19 cellular contexts compared by ENCODE assay signal in the genomic region with DNA sequence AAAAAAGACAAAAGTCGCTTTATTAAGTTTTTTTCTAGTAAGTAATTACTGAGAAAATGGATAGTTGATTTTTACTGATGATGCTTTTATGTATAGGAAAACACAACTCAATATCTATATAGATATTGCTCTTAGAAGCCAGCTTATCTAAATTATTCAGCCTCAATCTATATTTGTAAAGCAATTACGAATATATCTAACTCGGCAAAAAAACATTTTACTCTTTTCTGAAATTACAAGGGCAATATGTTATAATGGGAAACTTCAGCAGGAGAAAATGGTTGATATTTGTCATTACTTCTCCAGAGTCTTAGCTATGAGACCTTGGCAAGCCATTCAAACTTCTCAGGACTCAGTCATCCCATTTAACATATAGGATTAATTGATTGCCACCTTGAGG.
DNase-seq lines count a peak whose midpoint lies in the region; ATAC-seq, FAIRE-seq and TF ChIP-seq lines count a peak whose summit lies in the region.
"Had no signal": no experiment of that assay in that cellular context is flagged by ENCODE, and none has a peak within 500 bp of the region (broad histone marks: within the 10 kb centered on the region; RNA-seq: fewer than 3 reads in every experiment).

No MANE protein-coding gene starts in this region.

- H2BK15ac ChIP-seq in IMR-90 (ENCODE audit: low read depth, low read length): no peak overlapping the region

- no peaks in the 10 kb centered on the region for H3K79me1 ChIP-seq in IMR-90 (ENCODE audit: low read depth in 1 of 2, low read length in 2 of 2)

- no peaks in the 10 kb centered on the region for H3K36me3 Mint-ChIP-seq in activated CD4-positive, alpha-beta memory T cell treated with anti-CD3 and anti-CD28 coated beads for 36 hours
- H3K36me3 Mint-ChIP-seq: CD4-positive, CD25-positive, alpha-beta regulatory T cell; CD8-positive, alpha-beta T cell had no signal

- BruUV-seq in IMR-90 (replicated peaks; lab: Mats Ljungman, UMichigan) (no TSS peak), K562 (replicated peaks; lab: Mats Ljungman, UMichigan) (no TSS peak)

- POLR2A ChIA-PET in A549 (lab: Yijun Ruan, JAX) (no interaction called here), IMR-90 (lab: Charles Lee; ENCODE audit: unreplicated experiment) (no interaction called here), K562 (lab: Yijun Ruan, JAX) (no interaction called here)
- POLR2A ChIA-PET in activated CD4-positive, alpha-beta memory T cell treated with anti-CD3 and anti-CD28 coated beads for 36 hours (lab: Charles Lee): no interaction called here

- intact Hi-C loops in IMR-90 (cut with micrococcal nuclease): no loop called here
- intact Hi-C loops in K562 (cut with micrococcal nuclease): no loop called here
- intact Hi-C loops in activated CD4-positive, alpha-beta memory T cell treated with anti-CD3 and anti-CD28 coated beads for 36 hours (cut with micrococcal nuclease): no loop called here

- no peak overlapping the region for H4K5ac ChIP-seq in IMR-90 (ENCODE audit: low read depth, low read length)

- TF ChIP-seq EP300 in A549 (IDR thresholded peaks at IDR 0.05) (no peak), K562 (IDR thresholded peaks at IDR 0.05; ENCODE audit: low read length) (no peak)

- H3K4me1 ChIP-seq in A549 (no peaks in the 10 kb centered on the region), GM23248 (ENCODE audit: insufficient read depth) (no peaks in the 10 kb centered on the region), IMR-90 (ENCODE audit: control insufficient read depth, insufficient read depth, low read length) (no peaks in the 10 kb centered on the region), K562 (replicated peaks in 1 of 2; ENCODE audit: control insufficient read depth in 2 of 2, insufficient read depth in 2 of 2, low read length in 2 of 2) (no peaks in the 10 kb centered on the region; a peak in 1 of 5 replicates)
- H3K4me1 ChIP-seq: BLaER1, Caco-2 had no signal

- H3K18ac ChIP-seq in IMR-90 (ENCODE audit: low read depth, low read length): no peak overlapping the region

- H3K9me1 ChIP-seq in IMR-90 (ENCODE audit: insufficient read depth, low read length): no peaks in the 10 kb centered on the region
- H3K9me1 ChIP-seq in K562 (ENCODE audit: control insufficient read depth, insufficient read depth, low read length): no peaks in the 10 kb centered on the region

- no peaks in the 10 kb centered on the region for H3K9me2 ChIP-seq in GM23248 (ENCODE audit: insufficient read depth)

- H2AFZ ChIP-seq in GM23248: peak overlapping the region; percentile 52; the same call in 1 of the 2 replicates
- H2AFZ ChIP-seq in IMR-90 (replicated peaks; ENCODE audit: low read length, poor library complexity): no peak overlapping the region
- H2AFZ ChIP-seq in K562 (ENCODE audit: low read depth, low read length): no peak overlapping the region

- no peak overlapping the region for H4K91ac ChIP-seq in IMR-90 (ENCODE audit: insufficient read depth, low read depth, low read length)

- H3K4me2 ChIP-seq in A549 (no peak overlapping the region), GM23248 (ENCODE audit: unreplicated experiment) (no peak overlapping the region), IMR-90 (ENCODE audit: low read depth, low read length) (no peak overlapping the region), K562 (ENCODE audit: insufficient read depth, low read length) (no peak overlapping the region)
- H3K4me2 ChIP-seq: BLaER1 had no signal

- no peaks in the 10 kb centered on the region for H3F3A ChIP-seq in GM23248 (ENCODE audit: insufficient read depth)

- no peaks in the 10 kb centered on the region for H3K27me3 Mint-ChIP-seq in activated CD4-positive, alpha-beta memory T cell treated with anti-CD3 and anti-CD28 coated beads for 36 hours
- H3K27me3 Mint-ChIP-seq: CD4-positive, CD25-positive, alpha-beta regulatory T cell had no signal

- no peak for TF ChIP-seq POLR2A in A549 (IDR thresholded peaks at IDR 0.05; ENCODE audit: low read length)
- no peak for TF ChIP-seq POLR2A in IMR-90 (IDR thresholded peaks at IDR 0.05; ENCODE audit: low read depth, low read length)
- no peak for TF ChIP-seq POLR2A in K562 (conservative IDR thresholded peaks at IDR 0.05)

- no peak overlapping the region for H4K8ac ChIP-seq in IMR-90 (ENCODE audit: low read depth in 2 of 2, low read length in 2 of 2)

- H3K27ac Mint-ChIP-seq in activated CD4-positive, alpha-beta memory T cell treated with anti-CD3 and anti-CD28 coated beads for 36 hours: no peak overlapping the region
- H3K27ac Mint-ChIP-seq: B cell; CD4-positive, CD25-positive, alpha-beta regulatory T cell; CD8-positive, alpha-beta T cell; HFFc6 had no signal

- H3K27ac ChIP-seq in A549 (no peak overlapping the region), GM23248 (no peak overlapping the region), IMR-90 (ENCODE audit: insufficient read depth, low read length) (no peak overlapping the region), K562 (ENCODE audit: extremely low read depth, low read depth, low read length) (no peak overlapping the region)
- H3K27ac ChIP-seq: BLaER1, C4-2B had no signal

- H3K79me2 ChIP-seq in GM23248 (ENCODE audit: insufficient read depth): no peaks in the 10 kb centered on the region
- H3K79me2 ChIP-seq in K562 (ENCODE audit: control insufficient read depth, insufficient read depth, low read length): no peaks in the 10 kb centered on the region

- H2BK5ac ChIP-seq in IMR-90 (ENCODE audit: low read depth, low read length, poor library complexity, severe bottlenecking): no peak overlapping the region

- in situ Hi-C loops in GM23248 (cut with MboI) (no loop called here), IMR-90 (cut with MboI; ENCODE audit: low sequenced_read_pairs) (no loop called here), K562 (cut with MboI) (no loop called here)

- H3K9ac ChIP-seq in GM23248 (no peak overlapping the region), IMR-90 (ENCODE audit: low read depth, low read length) (no peak overlapping the region), K562 (ENCODE audit: insufficient read depth in 1 of 2, low read depth in 2 of 2, low read length in 2 of 2) (no peak overlapping the region)
- H3K9ac ChIP-seq: BLaER1 had no signal

- no peak overlapping the region for H3K4me3 Mint-ChIP-seq in activated CD4-positive, alpha-beta memory T cell treated with anti-CD3 and anti-CD28 coated beads for 36 hours
- H3K4me3 Mint-ChIP-seq: B cell; CD4-positive, CD25-positive, alpha-beta regulatory T cell; CD8-positive, alpha-beta T cell; H9; HFFc6 had no signal

- no peaks in the 10 kb centered on the region for H3K4me1 Mint-ChIP-seq in activated CD4-positive, alpha-beta memory T cell treated with anti-CD3 and anti-CD28 coated beads for 36 hours (ENCODE audit: low read depth)
- H3K4me1 Mint-ChIP-seq: B cell; CD4-positive, CD25-positive, alpha-beta regulatory T cell; H9 had no signal

- TF ChIP-seq CTCF in A549 (IDR thresholded peaks at IDR 0.05) (no peak), IMR-90 (conservative IDR thresholded peaks at IDR 0.05; ENCODE audit: low read depth, low read length) (no peak), K562 (IDR thresholded peaks at IDR 0.05 in 2 of 3, conservative IDR thresholded peaks at IDR 0.05 in 1 of 3; ENCODE audit: insufficient read depth in 2 of 3, low read depth in 1 of 3, low read length in 3 of 3) (no peak)

- H3K27me3 ChIP-seq in GM23248 (replicated peaks; ENCODE audit: insufficient read depth) (no peaks in the 10 kb centered on the region), IMR-90 (ENCODE audit: control insufficient read depth, insufficient read depth, low read length) (no peaks in the 10 kb centered on the region), K562 (ENCODE audit: control insufficient read depth in 2 of 2, insufficient read depth in 2 of 2, low read length in 2 of 2) (no peaks in the 10 kb centered on the region)
- H3K27me3 ChIP-seq: BLaER1 had no signal

- ATAC-seq in A549 (no peak), IMR-90 (ENCODE audit: low read depth) (no peak), K562 (no peak)
- ATAC-seq: CD8-positive, alpha-beta T cell; HCT116 had no signal

- no peak overlapping the region for H2AK9ac ChIP-seq in IMR-90 (replicated peaks; ENCODE audit: low read depth, low read length, poor library complexity)

- 65% methylated on average over 3 of the region's 3 CpGs for WGBS in A549 (ENCODE audit: missing lambda C conversion rate)
- WGBS in GM23248 (ENCODE audit: low coverage in 1 of 2, low lambda C conversion rate in 2 of 2, missing lambda C conversion rate in 2 of 2), 2 experiments: 57 to 63% methylated on average over 3 of the region's 3 CpGs
- no CpG with 5 or more reads among the region's 3 CpGs for WGBS in IMR-90 (ENCODE audit: extremely low coverage in 2 of 2, insufficient read length in 1 of 2), 2 experiments
- 10% methylated on average over 3 of the region's 3 CpGs for WGBS in K562 (ENCODE audit: insufficient coverage, low coverage, missing lambda C conversion rate)

- H3K14ac ChIP-seq in IMR-90 (replicated peaks; ENCODE audit: low read depth, low read length): no peak overlapping the region

- no peak overlapping the region for H2AK5ac ChIP-seq in IMR-90 (ENCODE audit: low read depth, low read length)

- H3K36me3 ChIP-seq in GM23248 (ENCODE audit: low read depth) (no peaks in the 10 kb centered on the region), IMR-90 (ENCODE audit: control insufficient read depth, insufficient read depth, low read length) (no peaks in the 10 kb centered on the region), K562 (ENCODE audit: control insufficient read depth, insufficient read depth, low read length) (no peaks in the 10 kb centered on the region)
- H3K36me3 ChIP-seq: BLaER1 had no signal

- FAIRE-seq in A549 (lab: Jason Lieb, UNC): no peak
- FAIRE-seq in K562 (lab: Jason Lieb, UNC): no peak
- FAIRE-seq: GM12892 had no signal

- H4K20me1 ChIP-seq in GM23248 (ENCODE audit: insufficient read depth): no peaks in the 10 kb centered on the region
- H4K20me1 ChIP-seq in IMR-90 (ENCODE audit: insufficient read depth, low read length): no peaks in the 10 kb centered on the region
- no peaks in the 10 kb centered on the region for H4K20me1 ChIP-seq in K562 (replicated peaks; ENCODE audit: control insufficient read depth, insufficient read depth, low read length)
- H4K20me1 ChIP-seq: BLaER1 had no signal

- H3K9me3 ChIP-seq in A549 (no peaks in the 10 kb centered on the region), GM23248 (ENCODE audit: low read depth) (no peaks in the 10 kb centered on the region), IMR-90 (ENCODE audit: control insufficient read depth, insufficient read depth, low read length) (no peaks in the 10 kb centered on the region), K562 (replicated peaks; ENCODE audit: control insufficient read depth, insufficient read depth, low read depth, low read length) (no peaks in the 10 kb centered on the region)
- H3K9me3 ChIP-seq: Caco-2 had no signal

- no peak overlapping the region for H2BK20ac ChIP-seq in IMR-90 (ENCODE audit: low read depth, low read length)

- dilution Hi-C loops in IMR-90 (cut with HindIII; ENCODE audit: low sequenced_read_pairs, unreplicated experiment): no loop called here

- no peak overlapping the region for H3K56ac ChIP-seq in IMR-90 (ENCODE audit: extremely low read depth, insufficient read depth, low read length)

- CTCF ChIA-PET in A549 (lab: Yijun Ruan, JAX) (no interaction called here), IMR-90 (lab: Yijun Ruan, JAX) (no interaction called here), K562 (lab: Yijun Ruan, JAX; ENCODE audit: low intra/inter-chr PET ratio) (no interaction called here)
- CTCF ChIA-PET in activated CD4-positive, alpha-beta memory T cell treated with anti-CD3 and anti-CD28 coated beads for 36 hours (lab: Charles Lee): interaction anchor here (1.5 kb wide), 1 partner anchor 78 kb away, joined by 3 read pairs; no protein-coding TSS in a partner anchor

- no peak overlapping the region for H3K4ac ChIP-seq in IMR-90 (ENCODE audit: low read depth, low read length)

- DNase-seq in A549 (ENCODE audit: low read depth in 1 of 2, low spot score in 1 of 2): no peak
- DNase-seq in GM23248: no peak
- no peak for DNase-seq in IMR-90
- no peak for DNase-seq in K562 (ENCODE audit: extremely low read depth in 1 of 4, low spot score in 3 of 4)
- DNase-seq in germinal center (ENCODE audit: low spot score): no peak
- no peak for DNase-seq in activated CD4-positive, alpha-beta memory T cell treated with anti-CD3 and anti-CD28 coated beads for 36 hours
- no peak for DNase-seq in NCI-H1417 treated with DMSO at 0.1 percent for 48 hours (lab: John Stamatoyannopoulos, UW)
- DNase-seq: Caco-2; CD4-positive, CD25-positive, alpha-beta regulatory T cell; CD8-positive, alpha-beta T cell; DMS153; DND-41; H9; HFFc6 had no signal

- no peak overlapping the region for H3K23ac ChIP-seq in IMR-90 (ENCODE audit: low read depth, low read length)

- no peak for TF ChIP-seq RAD21 in A549 (conservative IDR thresholded peaks at IDR 0.05 in 1 of 2, IDR thresholded peaks at IDR 0.05 in 1 of 2)
- TF ChIP-seq RAD21 in IMR-90 (IDR thresholded peaks at IDR 0.05; ENCODE audit: low read length): no peak
- no peak for TF ChIP-seq RAD21 in K562 (CRISPR knock-in tag; conservative IDR thresholded peaks at IDR 0.05 in 1 of 2, IDR thresholded peaks at IDR 0.05 in 1 of 2)

- H3K4me3 ChIP-seq in A549: no peak overlapping the region
- H3K4me3 ChIP-seq in GM23248: no peak overlapping the region
- H3K4me3 ChIP-seq in IMR-90 (ENCODE audit: insufficient read depth, low read depth, low read length): no peak overlapping the region
- no peak overlapping the region for H3K4me3 ChIP-seq in K562
- H3K4me3 ChIP-seq: BLaER1 had no signal

- no peak overlapping the region for H2BK120ac ChIP-seq in IMR-90 (ENCODE audit: low read depth, low read length)

- H3K9me3 Mint-ChIP-seq in activated CD4-positive, alpha-beta memory T cell treated with anti-CD3 and anti-CD28 coated beads for 36 hours: peaks cover 4% of the 10 kb centered on the region
- H3K9me3 Mint-ChIP-seq: H9, HFFc6 had no signal

Comparison
In these comparisons a context has a peak if more than half of its experiments do, and no peak if none do; other contexts are left out.
1. Of the 35 proteins assayed by ChIP-seq in both K562 and A549: peak only in K562: none; only in A549: MAFK; in both: none; in neither: 34.